26 cellular contexts compared by ENCODE assay signal in the genomic region with DNA sequence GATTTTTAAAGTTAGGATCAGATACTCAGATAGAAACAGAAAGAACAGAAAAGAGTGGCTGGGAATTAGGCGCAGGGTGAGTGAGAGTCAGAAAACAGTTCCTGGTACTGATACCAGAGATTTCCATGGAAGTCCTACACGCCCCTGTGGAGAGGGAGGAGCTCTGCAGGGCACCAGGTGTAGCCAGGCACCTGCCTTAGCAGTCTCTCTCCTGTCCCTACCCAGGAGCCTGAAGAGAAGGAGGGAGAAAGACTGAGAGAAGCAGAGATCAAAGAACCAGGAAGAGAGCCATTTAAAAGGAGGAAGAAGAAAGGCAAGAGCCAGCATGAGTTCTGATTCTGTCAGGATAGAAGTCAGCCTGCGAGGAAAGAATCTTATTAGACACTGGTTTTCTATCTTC.
"Had no signal": no experiment of that assay in that cellular context is flagged by ENCODE, and none has a peak within 500 bp of the region (broad histone marks: within the 10 kb centered on the region; RNA-seq: fewer than 3 reads in every experiment).

No MANE protein-coding gene starts in this region.

- H3K27ac ChIP-seq: breast epithelium, esophagus squamous epithelium, heart right ventricle, pancreas, prostate gland, skin epidermis, thyroid gland, upper lobe of left lung, vagina had no signal

- H3K9me3 ChIP-seq: breast epithelium, esophagus squamous epithelium, heart right ventricle, pancreas, prostate gland, thyroid gland, upper lobe of left lung, vagina had no signal

- DNase-seq: activated B cell treated with CpG ODN at 0.5 μM for 24 hours; activated CD4-positive, alpha-beta T cell treated with anti-CD3 and anti-CD28 coated beads, Interleukin-2, amount 50 U/mL, for 1 hour; activated CD8-positive, alpha-beta T cell treated with anti-CD3 and anti-CD28 coated beads for 36 hours; activated gamma-delta T cell treated with Interleukin-2 at 50 U/mL for 16 hours; activated T-cell treated with anti-CD3 and anti-CD28 coated beads, Interleukin-2, amount 50 U/mL, for 4 hours; central memory CD4-positive, alpha-beta T cell; esophagus squamous epithelium; foreskin melanocyte; heart right ventricle; kidney; midbrain; naive thymus-derived CD8-positive, alpha-beta T cell; nucleus accumbens; pancreas; retina; stimulated activated CD4-positive, alpha-beta T cell treated with anti-CD3 and anti-CD28 coated beads, Interleukin-1b, Interleukin-23, amount 100 ng/mL, for 48 hours; stimulated activated CD4-positive, alpha-beta T cell treated with anti-CD3 and anti-CD28 coated beads, Interleukin-4, amount 100 ng/mL, for 4 hours; stimulated activated CD8-positive, alpha-beta memory T cell treated with anti-CD3 and anti-CD28 coated beads, Interleukin-4, amount 100 ng/mL, for 48 hours; stimulated activated naive CD8-positive, alpha-beta T cell treated with anti-CD3 and anti-CD28 coated beads, Interleukin-15, amount 100 ng/mL, for 72 hours; substantia nigra; thyroid gland; upper lobe of left lung had no signal

- H3K36me3 ChIP-seq: breast epithelium, esophagus squamous epithelium, heart right ventricle, pancreas, prostate gland, thyroid gland, upper lobe of left lung, vagina had no signal

- FAIRE-seq: kidney, pancreas had no signal

- H3K4me1 ChIP-seq: breast epithelium, esophagus squamous epithelium, heart right ventricle, pancreas, prostate gland, thyroid gland, upper lobe of left lung, vagina had no signal

- H3K4me3 ChIP-seq: breast epithelium, esophagus squamous epithelium, heart right ventricle, pancreas, prostate gland, skin epidermis, thyroid gland, upper lobe of left lung, vagina had no signal

- H3K27me3 ChIP-seq: esophagus squamous epithelium, pancreas, thyroid gland, upper lobe of left lung had no signal
